In genomic region chr2:109066501-109066900, GRCh38 we compare ENCODE assay signal across 19 cellular contexts.
A peak's percentile ranks its signal among the peaks of the same experiment; 100 is the strongest.
DNase-seq lines count a peak whose midpoint lies in the region; ATAC-seq and TF ChIP-seq lines count a peak whose summit lies in the region.
"Had no signal": no experiment of that assay in that cellular context is flagged by ENCODE, and none has a peak within 500 bp of the region (broad histone marks: within the 10 kb centered on the region; RNA-seq: fewer than 3 reads in every experiment).

No MANE protein-coding gene starts in this region.

- H3K4me3 Mint-ChIP-seq in activated CD8-positive, alpha-beta T cell treated with anti-CD3 and anti-CD28 coated beads, Interleukin-2, amount 10 ng/mL, durations not matched to agents 7 days and 5 days, result no peak overlapping the region
- H3K4me3 Mint-ChIP-seq: CD14-positive monocyte, GM23338 had no signal

- no peaks in the 10 kb centered on the region for H3K9me2 ChIP-seq in PC-3 (replicated peaks; ENCODE audit: low read length)

- H2AFZ ChIP-seq in PC-3 (ENCODE audit: low read length), result no peak overlapping the region
- H2AFZ ChIP-seq: GM23338 had no signal

- H3K79me2 ChIP-seq in PC-3 (ENCODE audit: low read length), result no peaks in the 10 kb centered on the region

- no peak overlapping the region for H3K27ac ChIP-seq in PC-3 (ENCODE audit: low read length)
- H3K27ac ChIP-seq: A549 had no signal

- intact Hi-C loops in PC-3 (cut with micrococcal nuclease), result no loop called here

- no peaks in the 10 kb centered on the region for H3K36me3 Mint-ChIP-seq in activated CD8-positive, alpha-beta T cell treated with anti-CD3 and anti-CD28 coated beads, Interleukin-2, amount 10 ng/mL, durations not matched to agents 7 days and 5 days (ENCODE audit: low read depth)
- H3K36me3 Mint-ChIP-seq: CD14-positive monocyte had no signal

- H3K4me1 Mint-ChIP-seq in activated CD8-positive, alpha-beta T cell treated with anti-CD3 and anti-CD28 coated beads, Interleukin-2, amount 10 ng/mL, durations not matched to agents 7 days and 5 days (ENCODE audit: low read depth), result no peaks in the 10 kb centered on the region
- H3K4me1 Mint-ChIP-seq: CD14-positive monocyte had no signal

- H3K4me2 ChIP-seq in PC-3 (ENCODE audit: low read length), result no peak overlapping the region
- H3K4me2 ChIP-seq: A549, GM23338 had no signal

- no peak overlapping the region for H3K9ac ChIP-seq in PC-3 (ENCODE audit: low read length)

- BruUV-seq in PC-3 (replicated peaks; lab: Mats Ljungman, UMichigan), result no TSS peak

- no peak for TF ChIP-seq CTCF in PC-3 (conservative IDR thresholded peaks at IDR 0.05; ENCODE audit: low read depth, low read length)

- DNase-seq in activated effector memory CD4-positive, alpha-beta T cell treated with anti-CD3 and anti-CD28 coated beads, Interleukin-2, amount 50 U/mL, for 16 hours, result peak; percentile 45
- no peak for DNase-seq in activated effector memory CD4-positive, alpha-beta T cell treated with Interleukin-2 at 50 U/mL for 16 hours
- DNase-seq in NCI-H69 (lab: John Stamatoyannopoulos, UW) (peak; percentile 0), left lobe of liver (ENCODE audit: low spot score) (peak; percentile 35), PC-3 (no peak), medulla oblongata (ENCODE audit: extremely low spot score) (no peak)
- DNase-seq in activated CD8-positive, alpha-beta T cell treated with anti-CD3 and anti-CD28 coated beads, Interleukin-2, amount 10 ng/mL, durations not matched to agents 7 days and 5 days, result no peak
- DNase-seq: DMS79, KBM-7, NCI-H1048, NCI-H187, NCI-H748 treated with DMSO at 0.1 percent for 48 hours, SHP77 had no signal

- H3K27me3 Mint-ChIP-seq in activated CD8-positive, alpha-beta T cell treated with anti-CD3 and anti-CD28 coated beads, Interleukin-2, amount 10 ng/mL, durations not matched to agents 7 days and 5 days (ENCODE audit: low read depth), result no peaks in the 10 kb centered on the region

- H3K36me3 ChIP-seq in PC-3 (ENCODE audit: low read depth, low read length), result no peaks in the 10 kb centered on the region

- no peak overlapping the region for H3K4me3 ChIP-seq in PC-3 (ENCODE audit: low read length)
- H3K4me3 ChIP-seq: A549, GM12878, GM23338 had no signal

- ATAC-seq in left lobe of liver (no peak), HG02938 (IDR thresholded peaks at IDR 0.05; ENCODE audit: unreplicated experiment) (no peak), PC-3 (no peak)
- ATAC-seq in activated CD8-positive, alpha-beta T cell treated with anti-CD3 and anti-CD28 coated beads, Interleukin-2, amount 10 ng/mL, durations not matched to agents 7 days and 5 days, result no peak
- ATAC-seq: A549, GM12878, GM23338, SK-N-SH treated with all-trans-retinoic acid at 6 μM for 48 hours had no signal

- H3K9me3 Mint-ChIP-seq in activated CD8-positive, alpha-beta T cell treated with anti-CD3 and anti-CD28 coated beads, Interleukin-2, amount 10 ng/mL, durations not matched to agents 7 days and 5 days (ENCODE audit: insufficient read depth), result no peaks in the 10 kb centered on the region
- H3K9me3 Mint-ChIP-seq: GM23338 had no signal

- CTCF ChIA-PET in activated CD8-positive, alpha-beta T cell treated with anti-CD3 and anti-CD28 coated beads, Interleukin-2, amount 10 ng/mL, durations not matched to agents 7 days and 5 days (lab: Charles Lee), result no interaction called here
- CTCF ChIA-PET in PC-3 (lab: Charles Lee), result no interaction called here

- no peaks in the 10 kb centered on the region for H3K9me3 ChIP-seq in PC-3 (ENCODE audit: low read length)
- H3K9me3 ChIP-seq: A549 had no signal

- H3K27ac Mint-ChIP-seq in activated CD8-positive, alpha-beta T cell treated with anti-CD3 and anti-CD28 coated beads, Interleukin-2, amount 10 ng/mL, durations not matched to agents 7 days and 5 days, result no peak overlapping the region
- H3K27ac Mint-ChIP-seq: CD14-positive monocyte, GM23338 had no signal

- no peaks in the 10 kb centered on the region for H3K27me3 ChIP-seq in PC-3 (ENCODE audit: low read length)

- POLR2A ChIA-PET in activated CD8-positive, alpha-beta T cell treated with anti-CD3 and anti-CD28 coated beads, Interleukin-2, amount 10 ng/mL, durations not matched to agents 7 days and 5 days (lab: Charles Lee), result no interaction called here
- POLR2A ChIA-PET in PC-3 (lab: Charles Lee; ENCODE audit: unreplicated experiment), result no interaction called here

- no peaks in the 10 kb centered on the region for H3F3A ChIP-seq in PC-3 (ENCODE audit: low read length, unreplicated experiment)

- no peaks in the 10 kb centered on the region for H4K20me1 ChIP-seq in PC-3 (ENCODE audit: low read length)

- H3K4me1 ChIP-seq in PC-3 (ENCODE audit: insufficient read depth, low read length), result no peaks in the 10 kb centered on the region
- H3K4me1 ChIP-seq: A549 had no signal

Comparison
In these comparisons a context has a peak if more than half of its experiments do, and no peak if none do; other contexts are left out.
1. DNase-seq: peak in activated effector memory CD4-positive, alpha-beta T cell treated with anti-CD3 and anti-CD28 coated beads, Interleukin-2, amount 50 U/mL, for 16 hours (single experiment), NCI-H69 (single experiment) and left lobe of liver (single experiment); none in activated effector memory CD4-positive, alpha-beta T cell treated with Interleukin-2 at 50 U/mL for 16 hours (single experiment), activated CD8-positive, alpha-beta T cell treated with anti-CD3 and anti-CD28 coated beads, Interleukin-2, amount 10 ng/mL, durations not matched to agents 7 days and 5 days (single experiment), PC-3 (single experiment) and medulla oblongata (single experiment).